23 cellular contexts compared by ENCODE assay signal in the genomic region with DNA sequence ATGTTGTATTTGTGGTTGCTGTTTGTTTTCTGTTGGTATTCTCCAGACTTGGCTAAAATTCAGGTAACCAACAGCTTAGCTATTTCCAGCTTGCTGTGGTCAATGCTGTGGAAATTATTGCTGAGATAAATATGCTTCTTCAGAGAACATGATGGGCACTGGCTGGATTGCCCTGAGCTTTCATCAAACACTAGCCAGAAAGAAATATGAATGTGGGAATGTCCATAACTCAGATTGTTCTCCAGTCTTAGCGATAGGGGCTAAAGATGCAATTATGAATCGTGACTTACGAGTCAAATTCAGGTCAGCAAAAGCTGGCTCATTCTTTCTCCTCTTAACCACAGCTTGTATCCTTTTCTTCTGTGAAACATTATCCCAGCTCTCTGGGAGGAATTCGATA.
"Had no signal": no experiment of that assay in that cellular context is flagged by ENCODE, and none has a peak within 500 bp of the region (broad histone marks: within the 10 kb centered on the region; RNA-seq: fewer than 3 reads in every experiment).

No MANE protein-coding gene starts in this region.

- H3K4me1 ChIP-seq: colonic mucosa, foreskin keratinocyte, pancreas, psoas muscle, right lobe of liver, suprapubic skin, tibial nerve, uterus had no signal

- H3K9me3 ChIP-seq: colonic mucosa, pancreas, psoas muscle, right lobe of liver, suprapubic skin, tibial nerve, uterus had no signal

- ATAC-seq: activated CD8-positive, alpha-beta T cell treated with anti-CD3 and anti-CD28 coated beads, Interleukin-2, amount 10 ng/mL, durations not matched to agents 7 days and 5 days; foreskin keratinocyte; left ventricle myocardium superior; pancreas; right lobe of liver; stimulated activated effector memory CD8-positive, alpha-beta T cell treated with anti-CD3 and anti-CD28 coated beads, Interleukin-12 subunit alpha, Interleukin-12 subunit beta, amount 100 ng/mL, for 72 hours; stimulated activated naive CD8-positive, alpha-beta T cell treated with anti-CD3 and anti-CD28 coated beads, Interleukin-15, amount 100 ng/mL, for 72 hours had no signal

- H3K4me3 ChIP-seq: colonic mucosa, pancreas, psoas muscle, right lobe of liver, suprapubic skin, tibial nerve, uterus had no signal

- H3K36me3 Mint-ChIP-seq: activated naive CD4-positive, alpha-beta T cell treated with anti-CD3 and anti-CD28 coated beads, Interleukin-2, amount 50 U/mL, for 24 hours; stimulated activated effector memory CD8-positive, alpha-beta T cell treated with anti-CD3 and anti-CD28 coated beads, Interleukin-12 subunit alpha, Interleukin-12 subunit beta, amount 100 ng/mL, for 72 hours had no signal

- H3K27me3 ChIP-seq: colonic mucosa, right lobe of liver, suprapubic skin, uterus had no signal

- H3K9me3 Mint-ChIP-seq: activated naive CD4-positive, alpha-beta T cell treated with anti-CD3 and anti-CD28 coated beads, Interleukin-2, amount 50 U/mL, for 24 hours; nephron progenitor cell; stimulated activated effector memory CD8-positive, alpha-beta T cell treated with anti-CD3 and anti-CD28 coated beads, Interleukin-12 subunit alpha, Interleukin-12 subunit beta, amount 100 ng/mL, for 72 hours; stimulated activated naive CD8-positive, alpha-beta T cell treated with anti-CD3 and anti-CD28 coated beads, Interleukin-15, amount 100 ng/mL, for 72 hours had no signal

- H3K36me3 ChIP-seq: colonic mucosa, pancreas, right lobe of liver, suprapubic skin, tibial nerve, uterus had no signal

- H3K4me3 Mint-ChIP-seq: activated CD8-positive, alpha-beta T cell treated with anti-CD3 and anti-CD28 coated beads, Interleukin-2, amount 10 ng/mL, durations not matched to agents 7 days and 5 days; activated naive CD4-positive, alpha-beta T cell treated with anti-CD3 and anti-CD28 coated beads, Interleukin-2, amount 50 U/mL, for 24 hours; nephron progenitor cell; stimulated activated effector memory CD8-positive, alpha-beta T cell treated with anti-CD3 and anti-CD28 coated beads, Interleukin-12 subunit alpha, Interleukin-12 subunit beta, amount 100 ng/mL, for 72 hours; stimulated activated naive CD8-positive, alpha-beta T cell treated with anti-CD3 and anti-CD28 coated beads, Interleukin-15, amount 100 ng/mL, for 72 hours had no signal

- H3K4me1 Mint-ChIP-seq: activated naive CD4-positive, alpha-beta T cell treated with anti-CD3 and anti-CD28 coated beads, Interleukin-2, amount 50 U/mL, for 24 hours; nephron progenitor cell; stimulated activated effector memory CD8-positive, alpha-beta T cell treated with anti-CD3 and anti-CD28 coated beads, Interleukin-12 subunit alpha, Interleukin-12 subunit beta, amount 100 ng/mL, for 72 hours; stimulated activated naive CD8-positive, alpha-beta T cell treated with anti-CD3 and anti-CD28 coated beads, Interleukin-15, amount 100 ng/mL, for 72 hours had no signal

- DNase-seq: activated CD4-positive, alpha-beta T cell treated with anti-CD3 and anti-CD28 coated beads for 1 hour; activated CD4-positive, alpha-beta T cell treated with anti-CD3 and anti-CD28 coated beads, Interleukin-2, amount 50 U/mL, for 1 hour; activated CD8-positive, alpha-beta T cell treated with anti-CD3 and anti-CD28 coated beads, Interleukin-2, amount 10 ng/mL, durations not matched to agents 7 days and 5 days; activated gamma-delta T cell treated with Interleukin-2 at 50 U/mL for 16 hours; anterior cingulate cortex; central memory CD4-positive, alpha-beta T cell; colonic mucosa; foreskin keratinocyte; left ventricle myocardium superior; mammary epithelial cell; nephron progenitor cell; pancreas; psoas muscle; right lobe of liver; small intestine; stimulated activated CD4-positive, alpha-beta T cell treated with anti-CD3 and anti-CD28 coated beads, Interleukin-2, amount 100 ng/mL, for 24 hours; stimulated activated naive CD8-positive, alpha-beta T cell treated with anti-CD3 and anti-CD28 coated beads, Interleukin-15, amount 100 ng/mL, for 72 hours; T-helper 9 cell; uterus had no signal

- H3K27ac Mint-ChIP-seq: activated CD8-positive, alpha-beta T cell treated with anti-CD3 and anti-CD28 coated beads, Interleukin-2, amount 10 ng/mL, durations not matched to agents 7 days and 5 days; activated naive CD4-positive, alpha-beta T cell treated with anti-CD3 and anti-CD28 coated beads, Interleukin-2, amount 50 U/mL, for 24 hours; nephron progenitor cell; stimulated activated effector memory CD8-positive, alpha-beta T cell treated with anti-CD3 and anti-CD28 coated beads, Interleukin-12 subunit alpha, Interleukin-12 subunit beta, amount 100 ng/mL, for 72 hours; stimulated activated naive CD8-positive, alpha-beta T cell treated with anti-CD3 and anti-CD28 coated beads, Interleukin-15, amount 100 ng/mL, for 72 hours had no signal

- FAIRE-seq: pancreas, small intestine had no signal

- H3K27ac ChIP-seq: colonic mucosa, foreskin keratinocyte, pancreas, psoas muscle, right lobe of liver, suprapubic skin, tibial nerve, uterus had no signal
